31 cellular contexts compared by ENCODE assay signal in genomic region chr7:27217951-27218350, GRCh38. TPM values are rescaled to one million over a fixed set of nuclear protein-coding genes. Genes with fewer than 3 reads are reported as not detected.
"Had no signal": no experiment of that assay in that cellular context is flagged by ENCODE, and none has a peak within 500 bp of the region (broad histone marks: within the 10 kb centered on the region; RNA-seq: fewer than 3 reads in every experiment).

No MANE protein-coding gene starts in this region.

- H3K27ac Mint-ChIP-seq: stimulated activated effector memory CD8-positive, alpha-beta T cell treated with anti-CD3 and anti-CD28 coated beads, Interleukin-12 subunit alpha, Interleukin-12 subunit beta, amount 100 ng/mL, for 72 hours; stimulated activated memory B cell treated with anti-CD40 and anti-IgM and Interleukin-4, amounts not matched to agents 10 μg/mL and 1 μg/mL and 100 μg/mL, for 72 hours; stimulated activated naive B cell treated with anti-CD40 and anti-IgM and Interleukin-4, amounts not matched to agents 10 μg/mL and 1 μg/mL and 100 μg/mL, for 72 hours; stimulated activated naive CD8-positive, alpha-beta T cell treated with anti-CD3 and anti-CD28 coated beads, Interleukin-15, amount 100 ng/mL, for 72 hours; stimulated activated naive CD8-positive, alpha-beta T cell treated with anti-CD3 and anti-CD28 coated beads, Interleukin-15, Interleukin-2, amounts not matched to agents 100 ng/mL and 50 ng/mL, for 24 hours; type B pancreatic cell had no signal

- H3K9me3 ChIP-seq: stomach, suprapubic skin, testis, thoracic aorta, thyroid gland, tibial nerve, transverse colon, upper lobe of left lung, upper lobe of right lung, uterus, vagina had no signal

- H3K27ac ChIP-seq: stomach, suprapubic skin, testis, thoracic aorta, thyroid gland, tibial artery, tibial nerve, transverse colon, upper lobe of left lung, upper lobe of right lung, uterus, vagina had no signal

- H3K4me3 Mint-ChIP-seq: stimulated activated effector memory CD8-positive, alpha-beta T cell treated with anti-CD3 and anti-CD28 coated beads, Interleukin-12 subunit alpha, Interleukin-12 subunit beta, amount 100 ng/mL, for 72 hours; stimulated activated memory B cell treated with anti-CD40 and anti-IgM and Interleukin-4, amounts not matched to agents 10 μg/mL and 1 μg/mL and 100 μg/mL, for 72 hours; stimulated activated naive B cell treated with anti-CD40 and anti-IgM and Interleukin-4, amounts not matched to agents 10 μg/mL and 1 μg/mL and 100 μg/mL, for 72 hours; stimulated activated naive CD8-positive, alpha-beta T cell treated with anti-CD3 and anti-CD28 coated beads, Interleukin-15, amount 100 ng/mL, for 72 hours; stimulated activated naive CD8-positive, alpha-beta T cell treated with anti-CD3 and anti-CD28 coated beads, Interleukin-15, Interleukin-2, amounts not matched to agents 100 ng/mL and 50 ng/mL, for 24 hours; type B pancreatic cell had no signal

- H3K9me3 Mint-ChIP-seq: stimulated activated effector memory CD8-positive, alpha-beta T cell treated with anti-CD3 and anti-CD28 coated beads, Interleukin-12 subunit alpha, Interleukin-12 subunit beta, amount 100 ng/mL, for 72 hours; stimulated activated memory B cell treated with anti-CD40 and anti-IgM and Interleukin-4, amounts not matched to agents 10 μg/mL and 1 μg/mL and 100 μg/mL, for 72 hours; stimulated activated naive B cell treated with anti-CD40 and anti-IgM and Interleukin-4, amounts not matched to agents 10 μg/mL and 1 μg/mL and 100 μg/mL, for 72 hours; stimulated activated naive CD8-positive, alpha-beta T cell treated with anti-CD3 and anti-CD28 coated beads, Interleukin-15, amount 100 ng/mL, for 72 hours; stimulated activated naive CD8-positive, alpha-beta T cell treated with anti-CD3 and anti-CD28 coated beads, Interleukin-15, Interleukin-2, amounts not matched to agents 100 ng/mL and 50 ng/mL, for 24 hours; type B pancreatic cell had no signal

- H3K27me3 ChIP-seq: vagina had no signal

- DNase-seq: stimulated activated CD4-positive, alpha-beta T cell treated with anti-CD3 and anti-CD28 coated beads, Interleukin-2, amount 100 ng/mL, for 48 hours; stimulated activated CD4-positive, alpha-beta T cell treated with anti-CD3 and anti-CD28 coated beads, Interleukin-4, amount 100 ng/mL, for 1 hour; stimulated activated CD4-positive, alpha-beta T cell treated with anti-CD3 and anti-CD28 coated beads, Interleukin-4, amount 100 ng/mL, for 24 hours; stimulated activated CD4-positive, alpha-beta T cell treated with anti-CD3 and anti-CD28 coated beads, Interleukin-4, amount 100 ng/mL, for 4 hours; stimulated activated CD8-positive, alpha-beta memory T cell treated with anti-CD3 and anti-CD28 coated beads, Interleukin-4, amount 100 ng/mL, for 48 hours; stimulated activated naive B cell treated with anti-CD40 and anti-IgM and Interleukin-4, amounts not matched to agents 10 μg/mL and 1 μg/mL and 100 μg/mL, for 72 hours; stimulated activated naive CD4-positive, alpha-beta T cell; stimulated activated naive CD4-positive, alpha-beta T cell treated with Interleukin-2 at 50 U/mL for 16 hours; stimulated activated naive CD8-positive, alpha-beta T cell treated with anti-CD3 and anti-CD28 coated beads, Interleukin-15, amount 100 ng/mL, for 72 hours; stimulated activated naive CD8-positive, alpha-beta T cell treated with anti-CD3 and anti-CD28 coated beads, Interleukin-15, Interleukin-2, amounts not matched to agents 100 U/mL and 50 U/mL, for 24 hours; stomach; substantia nigra; testis; thyroid gland; tibial artery; transverse colon; trophoblast cell; upper lobe of left lung; upper lobe of right lung; uterus had no signal

- ATAC-seq: stimulated activated effector memory CD8-positive, alpha-beta T cell treated with anti-CD3 and anti-CD28 coated beads, Interleukin-12 subunit alpha, Interleukin-12 subunit beta, amount 100 ng/mL, for 72 hours; stimulated activated memory B cell treated with anti-CD40 and anti-IgM and Interleukin-4, amounts not matched to agents 10 μg/mL and 1 μg/mL and 100 μg/mL, for 72 hours; stimulated activated naive B cell treated with anti-CD40 and anti-IgM and Interleukin-4, amounts not matched to agents 10 μg/mL and 1 μg/mL and 100 μg/mL, for 72 hours; stimulated activated naive CD8-positive, alpha-beta T cell treated with anti-CD3 and anti-CD28 coated beads, Interleukin-15, amount 100 ng/mL, for 72 hours; stimulated activated naive CD8-positive, alpha-beta T cell treated with anti-CD3 and anti-CD28 coated beads, Interleukin-15, Interleukin-2, amounts not matched to agents 100 U/mL and 50 U/mL, for 24 hours; upper lobe of right lung had no signal

- H3K4me1 ChIP-seq: testis had no signal

- FAIRE-seq: urothelium cell line had no signal

- H3K4me3 ChIP-seq: stomach, suprapubic skin, testis, thoracic aorta, thyroid gland, tibial artery, tibial nerve, transverse colon, upper lobe of left lung, upper lobe of right lung, uterus, vagina had no signal

- H3K36me3 ChIP-seq: stomach, suprapubic skin, thoracic aorta, thyroid gland, tibial artery, tibial nerve, transverse colon, upper lobe of left lung, upper lobe of right lung, uterus, vagina had no signal

RNA-seq across cellular contexts. Expression of gene HOXA13, which starts 18.1 kb away (rescaled TPM):
- total RNA-seq: temporal lobe, testis, thyroid gland, upper lobe of left lung, upper lobe of right lung had no signal
- polyA plus RNA-seq: stomach had no signal

RNA-seq across cellular contexts. Expression of gene EVX1, which starts 24.7 kb away (rescaled TPM):
- total RNA-seq: stomach, subcutaneous adipose tissue, suprapubic skin, temporal lobe, thoracic aorta, thyroid gland, tibial nerve, upper lobe of left lung, upper lobe of right lung had no signal
- polyA plus RNA-seq: stomach had no signal

RNA-seq across cellular contexts. Expression of gene HOXA11, which starts 32.9 kb away (rescaled TPM):
- total RNA-seq: temporal lobe, thyroid gland, upper lobe of left lung, upper lobe of right lung had no signal
- polyA plus RNA-seq: stomach had no signal

RNA-seq across cellular contexts. Expression of gene HOXA10, which starts 43.8 kb away (rescaled TPM):
- total RNA-seq: temporal lobe had no signal

RNA-seq across cellular contexts. Expression of gene HOXA9, which starts 52.6 kb away (rescaled TPM):
- total RNA-seq: thoracic aorta had no signal
